14 cellular contexts compared by ENCODE assay signal in the genomic region with DNA sequence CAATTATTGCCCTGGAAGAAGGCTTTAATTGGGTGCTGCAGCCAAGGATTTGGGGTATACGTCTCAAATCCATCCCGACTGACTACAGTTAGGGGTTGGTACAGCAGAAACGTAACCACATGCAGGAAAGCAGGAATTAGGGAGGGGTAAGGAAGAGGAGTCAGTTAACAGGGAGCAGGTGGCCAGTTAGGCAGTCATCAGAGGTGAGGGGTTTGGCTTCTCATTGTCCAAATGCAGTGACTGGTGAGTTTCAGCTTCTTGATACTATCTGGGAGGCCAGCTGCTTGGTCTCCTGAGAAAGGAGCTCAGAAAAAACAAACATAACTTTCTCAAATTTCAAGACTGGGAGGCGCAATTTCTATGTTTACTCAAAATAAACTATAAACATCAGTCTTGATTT. TPM values are rescaled to one million over a fixed set of nuclear protein-coding genes. Genes with fewer than 3 reads are reported as not detected.
A peak's percentile ranks its signal among the peaks of the same experiment; 100 is the strongest.
DNase-seq lines count a peak whose midpoint lies in the region; ATAC-seq lines count a peak whose summit lies in the region.
"Had no signal": no experiment of that assay in that cellular context is flagged by ENCODE, and none has a peak within 500 bp of the region (broad histone marks: within the 10 kb centered on the region; RNA-seq: fewer than 3 reads in every experiment).

No MANE protein-coding gene starts in this region.

- peaks cover 14% of the 10 kb centered on the region for H3K4me1 ChIP-seq in adipocyte (ENCODE audit: control insufficient read depth, insufficient read depth, low read length)

- peaks cover 6% of the 10 kb centered on the region for H3K27me3 ChIP-seq in adipocyte (replicated peaks; ENCODE audit: control insufficient read depth, insufficient read depth, low read length)

- H3K9me3 ChIP-seq in adipocyte (ENCODE audit: control insufficient read depth, low read length): no peaks in the 10 kb centered on the region

- H3K9ac ChIP-seq in adipocyte (ENCODE audit: low read length): no peak overlapping the region

- ATAC-seq in sciatic nerve: no peak
- ATAC-seq: CD8-positive, alpha-beta T cell had no signal

- no peaks in the 10 kb centered on the region for H3K36me3 ChIP-seq in adipocyte (ENCODE audit: control insufficient read depth, insufficient read depth, low read length, severe bottlenecking)

- DNase-seq in DMS53 (lab: John Stamatoyannopoulos, UW) (peak; percentile 21), DMS53 treated with DMSO at 0.1 percent for 48 hours (lab: John Stamatoyannopoulos, UW; ENCODE audit: unreplicated experiment) (no peak), NCI-H748 (lab: John Stamatoyannopoulos, UW; ENCODE audit: unreplicated experiment) (peak; percentile 39), NCI-H748 treated with DMSO at 0.1 percent for 48 hours (lab: John Stamatoyannopoulos, UW) (no peak), adipocyte (ENCODE audit: low read depth) (peak; percentile 35), sciatic nerve (ENCODE audit: low spot score) (peak; percentile 21), germinal center (ENCODE audit: low spot score) (no peak)
- no peak for DNase-seq in activated naive CD4-positive, alpha-beta T cell treated with Interleukin-2 at 50 U/mL for 16 hours
- DNase-seq: CD8-positive, alpha-beta T cell; COR-L47; DMS153; GF-D8; GOT3; H9 had no signal

- intact Hi-C loops in sciatic nerve (cut with DNase I): no loop called here

- H3K4me3 ChIP-seq in adipocyte (ENCODE audit: low read length): no peak overlapping the region

RNA-seq across cellular contexts. Expression of a gene that starts 38.8 kb away (rescaled TPM):
- 32.6 TPM for total RNA-seq in sciatic nerve

Comparison
In these comparisons a context has a peak if more than half of its experiments do, and no peak if none do; other contexts are left out.
1. DNase-seq: peak in DMS53 (single experiment), NCI-H748 (single experiment), adipocyte (single experiment) and sciatic nerve (single experiment); none in DMS53 treated with DMSO at 0.1 percent for 48 hours (single experiment), NCI-H748 treated with DMSO at 0.1 percent for 48 hours (single experiment), activated naive CD4-positive, alpha-beta T cell treated with Interleukin-2 at 50 U/mL for 16 hours (single experiment) and germinal center (single experiment).